Comparison of ENCODE assay signal across 9 cellular contexts in the genomic region with DNA sequence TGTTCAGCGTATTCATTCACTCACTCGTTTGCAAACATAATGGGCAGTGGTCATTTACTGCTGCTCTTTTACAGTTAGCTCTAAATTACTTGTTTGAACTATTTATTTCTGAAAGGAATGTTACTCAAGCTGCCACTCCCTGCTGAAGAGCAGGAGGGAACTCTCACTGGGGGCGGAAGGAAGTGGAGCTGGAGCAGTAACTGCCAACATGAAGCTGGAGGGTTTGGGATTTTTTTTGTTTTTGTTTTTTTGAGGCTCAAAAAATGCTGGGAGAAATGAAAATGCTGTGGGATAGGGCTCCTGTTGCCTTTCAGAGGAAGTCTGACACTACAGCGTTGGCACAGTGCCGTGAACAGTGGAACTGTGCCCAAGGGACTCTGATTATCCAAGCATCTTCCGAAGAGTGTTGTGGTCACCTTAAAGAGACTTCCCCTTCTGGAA. TPM values are rescaled to one million over a fixed set of nuclear protein-coding genes. Genes with fewer than 3 reads are reported as not detected.
DNase-seq lines count a peak whose midpoint lies in the region; ATAC-seq, FAIRE-seq and TF ChIP-seq lines count a peak whose summit lies in the region.
"Had no signal": no experiment of that assay in that cellular context is flagged by ENCODE, and none has a peak within 500 bp of the region (broad histone marks: within the 10 kb centered on the region; RNA-seq: fewer than 3 reads in every experiment).

No MANE protein-coding gene starts in this region.

- TF ChIP-seq CTCF in lung (IDR thresholded peaks at IDR 0.05; ENCODE audit: control extremely low read depth, extremely low read depth) (no peak), tibial nerve (IDR thresholded peaks at IDR 0.05) (no peak)

- peak in 1 of 2 donors; percentile 39 for TF ChIP-seq EP300 in tibial nerve (IDR thresholded peaks at IDR 0.05)

- peak; percentile 50 for ATAC-seq in lung (ENCODE audit: insufficient read depth, low FRiP score)

- H3K4me3 ChIP-seq in lung (no peak overlapping the region), tibial nerve (no peak overlapping the region)

- DNase-seq in NCI-H2081 (lab: John Stamatoyannopoulos, UW), result peak; percentile 44 to 70
- peak; percentile 33 for DNase-seq in cerebellum (ENCODE audit: low spot score)
- peak; percentile 48 for DNase-seq in lung (ENCODE audit: low spot score)
- peak; percentile 56 to 74 for DNase-seq in tibial nerve (ENCODE audit: low spot score in 2 of 2)
- DNase-seq in RCC 7860 (ENCODE audit: low spot score), result no peak
- no peak for DNase-seq in GM19239 (ENCODE audit: insufficient read length, low spot score)
- no peak for DNase-seq in NCI-H2196 (lab: John Stamatoyannopoulos, UW; ENCODE audit: unreplicated experiment)
- DNase-seq in DMS53 treated with DMSO at 0.1 percent for 48 hours (lab: John Stamatoyannopoulos, UW; ENCODE audit: unreplicated experiment), result no peak

- TF ChIP-seq POLR2A in tibial nerve (IDR thresholded peaks at IDR 0.05), result no peak

- H3K4me1 ChIP-seq in lung (ENCODE audit: control insufficient read depth in 2 of 2, insufficient read depth in 2 of 2, low read length in 2 of 2) (peaks cover 4 to 6% of the 10 kb centered on the region in 2 donors), tibial nerve (peaks cover 0 to 30% (median 16%) of the 10 kb centered on the region in 4 donors)

- no peaks in the 10 kb centered on the region for H3K9me3 ChIP-seq in lung (ENCODE audit: control insufficient read depth in 2 of 2, insufficient read depth in 1 of 2, low read length in 1 of 2)
- no peaks in the 10 kb centered on the region for H3K9me3 ChIP-seq in tibial nerve

- FAIRE-seq in RCC 7860 (lab: Jason Lieb, UNC), result no peak
- FAIRE-seq in GM19239 (lab: Jason Lieb, UNC), result no peak
- FAIRE-seq: colon had no signal

- H3K36me3 ChIP-seq in lung (ENCODE audit: control insufficient read depth in 2 of 2, insufficient read depth in 2 of 2, low read length in 2 of 2) (peaks cover 10 to 17% of the 10 kb centered on the region in 2 donors), tibial nerve (peaks cover 0 to 44% (median 0%) of the 10 kb centered on the region in 3 donors)

- 25 to 27% methylated on average over 6 of the region's 6 CpGs for WGBS in lung, 2 donors
- WGBS in tibial nerve, 2 donors, result 8 to 22% methylated on average over 6 of the region's 6 CpGs

- H3K27ac ChIP-seq in lung (ENCODE audit: low read depth in 1 of 2, low read length in 1 of 2) (peak overlapping the region in 1 of 2 donors; percentile 84), tibial nerve (peak overlapping the region; percentile 49 to 87 (median 76))

- H3K27me3 ChIP-seq in lung (ENCODE audit: control insufficient read depth, insufficient read depth), result no peaks in the 10 kb centered on the region
- no peaks in the 10 kb centered on the region for H3K27me3 ChIP-seq in tibial nerve

RNA-seq across cellular contexts. Expression of gene SENP2, which starts 44.1 kb away (rescaled TPM):
- 45.7 TPM for total RNA-seq in cerebellum
- 10 to 100 TPM; 29.4 to 42.1 TPM for total RNA-seq in lung
- polyA plus RNA-seq in lung, result 10 to 100 TPM in 1 of 2 donors, 1 to 10 TPM in 1; 7.5 to 11.4 TPM
- 10 to 100 TPM; 27.5 to 84.9 (median 28.9) TPM for total RNA-seq in tibial nerve

Comparison
In these comparisons a context has a peak if more than half of its experiments do, and no peak if none do; other contexts are left out.
1. DNase-seq: peak in NCI-H2081 (2 of 2), cerebellum (single experiment), lung (single experiment) and tibial nerve (2 of 2); none in RCC 7860 (single experiment), GM19239 (single experiment), NCI-H2196 (single experiment) and DMS53 treated with DMSO at 0.1 percent for 48 hours (single experiment).